Comparison of ENCODE assay signal across 20 cellular contexts in the genomic region with DNA sequence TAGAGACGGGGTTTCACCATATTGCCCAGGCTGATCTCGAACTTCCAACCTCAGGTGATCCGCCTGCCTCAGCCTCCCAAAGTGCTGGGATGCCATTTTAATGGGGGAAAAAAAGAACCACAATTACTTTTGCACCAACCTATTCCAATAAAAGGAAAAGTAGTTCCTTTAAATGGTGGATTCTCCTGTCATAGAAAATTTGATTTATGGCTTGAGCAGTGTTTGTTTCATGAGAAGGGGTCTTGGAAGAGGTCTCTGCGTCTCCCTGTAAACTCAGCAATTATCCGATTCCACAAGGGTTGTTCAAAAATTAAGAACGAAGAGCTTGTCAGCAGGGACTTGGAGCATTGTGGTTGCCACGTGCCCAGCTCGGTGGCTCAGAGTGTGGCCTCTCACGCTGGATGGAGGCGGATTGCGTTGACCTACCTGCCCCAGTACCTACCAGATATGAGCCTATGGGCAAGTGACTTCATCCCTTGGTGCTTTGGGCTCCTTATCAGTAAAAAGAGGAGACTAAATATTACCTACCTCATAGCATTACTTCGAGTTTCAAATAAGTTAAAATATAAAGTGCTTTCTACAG. TPM values are rescaled to one million over a fixed set of nuclear protein-coding genes. Genes with fewer than 3 reads are reported as not detected.
DNase-seq lines count a peak whose midpoint lies in the region; ATAC-seq and TF ChIP-seq lines count a peak whose summit lies in the region.
"Had no signal": no experiment of that assay in that cellular context is flagged by ENCODE, and none has a peak within 500 bp of the region (broad histone marks: within the 10 kb centered on the region; RNA-seq: fewer than 3 reads in every experiment).

No MANE protein-coding gene starts in this region.

- TF ChIP-seq CTCF in RWPE2 (IDR thresholded peaks at IDR 0.05; ENCODE audit: poor library complexity, severe bottlenecking), result no peak
- TF ChIP-seq CTCF in nephron (IDR thresholded peaks at IDR 0.05; ENCODE audit: unreplicated experiment in 3 of 3), result no peak

- H3K4me1 Mint-ChIP-seq in activated CD4-positive, alpha-beta T cell treated with anti-CD3 and anti-CD28 coated beads, Interleukin-2, amount 10 ng/mL, durations not matched to agents 24 days and 14 days, result peaks cover 7% of the 10 kb centered on the region
- peaks cover 22% of the 10 kb centered on the region for H3K4me1 Mint-ChIP-seq in nephron

- H3K36me3 Mint-ChIP-seq in activated CD4-positive, alpha-beta T cell treated with anti-CD3 and anti-CD28 coated beads, Interleukin-2, amount 10 ng/mL, durations not matched to agents 24 days and 14 days (ENCODE audit: low read depth), result peaks cover 41% of the 10 kb centered on the region
- H3K36me3 Mint-ChIP-seq in nephron (ENCODE audit: low read depth), result peaks cover 19% of the 10 kb centered on the region
- H3K36me3 Mint-ChIP-seq: IgD-negative memory B cell had no signal

- H3K4me1 ChIP-seq in RWPE2 (ENCODE audit: insufficient read depth, poor library complexity, severe bottlenecking), result peaks cover 18% of the 10 kb centered on the region

- ATAC-seq in RWPE2 (ENCODE audit: low read depth), result no peak
- no peak for ATAC-seq in HG03025 (IDR thresholded peaks at IDR 0.05; ENCODE audit: low FRiP score, unreplicated experiment)

- H3K27ac ChIP-seq in RWPE2 (ENCODE audit: poor library complexity, severe bottlenecking), result peak overlapping the region; percentile 98

- DNase-seq in activated CD4-positive, alpha-beta T cell treated with anti-CD3 and anti-CD28 coated beads, Interleukin-2, amount 10 ng/mL, durations not matched to agents 24 days and 14 days, result no peak
- no peak for DNase-seq in activated CD4-positive, alpha-beta T cell treated with anti-CD3 and anti-CD28 coated beads for 4 hours
- peak; percentile 12 for DNase-seq in D341Med (ENCODE audit: low spot score)
- DNase-seq in RWPE2 (ENCODE audit: low spot score), result peak; percentile 19
- no peak for DNase-seq in DMS 273 treated with DMSO at 0.1 percent for 48 hours (lab: John Stamatoyannopoulos, UW)
- DNase-seq in NCI-H1417 treated with DMSO at 0.1 percent for 48 hours (lab: John Stamatoyannopoulos, UW), result no peak
- DNase-seq: 8988T; Caco-2; CD4-positive, CD25-positive, alpha-beta regulatory T cell; MM.1S; NCI-H1092; NCI-H146; NCI-H2029 treated with DMSO at 0.1 percent for 48 hours; NCI-H446 treated with DMSO at 0.1 percent for 48 hours; SHP77 had no signal

- no peaks in the 10 kb centered on the region for H3K9me3 Mint-ChIP-seq in activated CD4-positive, alpha-beta T cell treated with anti-CD3 and anti-CD28 coated beads, Interleukin-2, amount 10 ng/mL, durations not matched to agents 24 days and 14 days
- no peaks in the 10 kb centered on the region for H3K9me3 Mint-ChIP-seq in nephron
- H3K9me3 Mint-ChIP-seq: CD4-positive, CD25-positive, alpha-beta regulatory T cell; IgD-negative memory B cell had no signal

- H3K9me3 ChIP-seq in RWPE2 (ENCODE audit: severe bottlenecking), result no peaks in the 10 kb centered on the region
- H3K9me3 ChIP-seq: Caco-2, Peyer's patch, SK-N-SH had no signal

- intact Hi-C loops in activated CD4-positive, alpha-beta T cell treated with anti-CD3 and anti-CD28 coated beads, Interleukin-2, amount 10 ng/mL, durations not matched to agents 24 days and 14 days (cut with micrococcal nuclease), result no loop called here

- peaks cover 24% of the 10 kb centered on the region for H3K36me3 ChIP-seq in RWPE2 (ENCODE audit: low read depth)

- H3K4me3 ChIP-seq in RWPE2 (ENCODE audit: severe bottlenecking), result no peak overlapping the region
- H3K4me3 ChIP-seq: Peyer's patch had no signal

- no peaks in the 10 kb centered on the region for H3K27me3 ChIP-seq in RWPE2 (ENCODE audit: insufficient read depth, poor library complexity, severe bottlenecking)
- H3K27me3 ChIP-seq: Peyer's patch had no signal

- no peak overlapping the region for H3K4me3 Mint-ChIP-seq in activated CD4-positive, alpha-beta T cell treated with anti-CD3 and anti-CD28 coated beads, Interleukin-2, amount 10 ng/mL, durations not matched to agents 24 days and 14 days
- peak overlapping the region in 1 of 3 experiments; percentile 18 for H3K4me3 Mint-ChIP-seq in nephron

- H3K27ac Mint-ChIP-seq in activated CD4-positive, alpha-beta T cell treated with anti-CD3 and anti-CD28 coated beads, Interleukin-2, amount 10 ng/mL, durations not matched to agents 24 days and 14 days, result peak overlapping the region; percentile 41
- H3K27ac Mint-ChIP-seq in nephron, result peak overlapping the region in 2 of 3 experiments; percentile 24 to 36
- H3K27ac Mint-ChIP-seq: CD4-positive, CD25-positive, alpha-beta regulatory T cell had no signal

- no peaks in the 10 kb centered on the region for H3K27me3 Mint-ChIP-seq in activated CD4-positive, alpha-beta T cell treated with anti-CD3 and anti-CD28 coated beads, Interleukin-2, amount 10 ng/mL, durations not matched to agents 24 days and 14 days
- H3K27me3 Mint-ChIP-seq in nephron (ENCODE audit: low read depth), result peaks cover 19% of the 10 kb centered on the region
- H3K27me3 Mint-ChIP-seq: CD4-positive, CD25-positive, alpha-beta regulatory T cell; IgD-negative memory B cell had no signal

RNA-seq across cellular contexts. Expression of a gene that starts 2.8 kb away (rescaled TPM):
- total RNA-seq in activated CD4-positive, alpha-beta T cell treated with anti-CD3 and anti-CD28 coated beads, Interleukin-2, amount 10 ng/mL, durations not matched to agents 24 days and 14 days, result 42.7 and 47.6 TPM in 2 replicates

RNA-seq across cellular contexts. Expression of a gene that starts 10.5 kb away (rescaled TPM):
- 300 and 318 TPM in 2 replicates for total RNA-seq in activated CD4-positive, alpha-beta T cell treated with anti-CD3 and anti-CD28 coated beads, Interleukin-2, amount 10 ng/mL, durations not matched to agents 24 days and 14 days

RNA-seq across cellular contexts. Expression of a gene that starts 11.8 kb away (rescaled TPM):
- 37.3 and 41.2 TPM in 2 replicates for total RNA-seq in activated CD4-positive, alpha-beta T cell treated with anti-CD3 and anti-CD28 coated beads, Interleukin-2, amount 10 ng/mL, durations not matched to agents 24 days and 14 days

RNA-seq across cellular contexts. Expression of a gene that starts 25.2 kb away (rescaled TPM):
- total RNA-seq in activated CD4-positive, alpha-beta T cell treated with anti-CD3 and anti-CD28 coated beads, Interleukin-2, amount 10 ng/mL, durations not matched to agents 24 days and 14 days, result 4.5 TPM in 2 replicates

RNA-seq across cellular contexts. Expression of a gene that starts 31.3 kb away (rescaled TPM):
- total RNA-seq in activated CD4-positive, alpha-beta T cell treated with anti-CD3 and anti-CD28 coated beads, Interleukin-2, amount 10 ng/mL, durations not matched to agents 24 days and 14 days, result not detected in 2 replicates

Comparison
In these comparisons a context has a peak if more than half of its experiments do, and no peak if none do; other contexts are left out.
1. DNase-seq: peak in D341Med (single experiment) and RWPE2 (single experiment); none in activated CD4-positive, alpha-beta T cell treated with anti-CD3 and anti-CD28 coated beads, Interleukin-2, amount 10 ng/mL, durations not matched to agents 24 days and 14 days (single experiment), activated CD4-positive, alpha-beta T cell treated with anti-CD3 and anti-CD28 coated beads for 4 hours (0 of 2), DMS 273 treated with DMSO at 0.1 percent for 48 hours (single experiment) and NCI-H1417 treated with DMSO at 0.1 percent for 48 hours (single experiment).